Comparison of ENCODE assay signal across 23 cellular contexts in the genomic region with DNA sequence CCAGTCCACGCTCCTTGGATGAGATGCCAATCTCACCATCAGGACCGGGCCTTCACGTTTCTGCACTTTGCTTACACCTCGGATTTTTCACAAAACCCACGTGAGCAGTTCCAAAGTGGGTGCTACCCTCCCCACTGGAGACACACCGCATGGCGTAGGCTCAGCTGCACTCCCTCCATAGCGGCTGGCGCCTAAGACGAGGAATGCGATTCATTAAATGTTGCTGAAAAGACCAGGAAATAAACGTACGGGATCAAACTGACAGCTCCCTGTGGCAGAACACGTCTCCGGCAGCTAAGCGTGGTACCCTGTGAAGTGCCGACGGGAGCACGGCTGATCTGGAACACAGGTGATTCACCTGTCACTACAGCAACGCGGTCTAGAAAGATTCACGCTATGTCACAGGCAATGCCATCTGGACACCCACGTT.
DNase-seq lines count a peak whose midpoint lies in the region; ATAC-seq and TF ChIP-seq lines count a peak whose summit lies in the region.
"Had no signal": no experiment of that assay in that cellular context is flagged by ENCODE, and none has a peak within 500 bp of the region (broad histone marks: within the 10 kb centered on the region; RNA-seq: fewer than 3 reads in every experiment).

No MANE protein-coding gene starts in this region.

- DNase-seq in cardiac septum (ENCODE audit: low spot score), result peak; percentile 71
- no peak for DNase-seq in right cardiac atrium
- DNase-seq in esophagus muscularis mucosa (ENCODE audit: extremely low spot score), result no peak
- no peak for DNase-seq in psoas muscle
- no peak for DNase-seq in omental fat pad (ENCODE audit: low spot score)
- no peak for DNase-seq in ascending aorta (ENCODE audit: low spot score in 2 of 2)
- DNase-seq in cerebellum (ENCODE audit: low spot score), result no peak
- DNase-seq: activated CD8-positive, alpha-beta T cell treated with anti-CD3 and anti-CD28 coated beads, Interleukin-2, amount 10 ng/mL, durations not matched to agents 7 days and 5 days; activated gamma-delta T cell treated with Interleukin-2 at 50 U/mL for 16 hours; activated T-cell treated with anti-CD3 and anti-CD28 coated beads, Interleukin-2, amount 50 U/mL, for 1 hour; immature natural killer cell; left lung; NCI-H2029; stimulated activated naive CD4-positive, alpha-beta T cell treated with Interleukin-2 at 50 U/mL for 16 hours; T-helper 17 cell; uterus had no signal

- no peaks in the 10 kb centered on the region for H3K27me3 ChIP-seq in right cardiac atrium (ENCODE audit: control insufficient read depth, insufficient read depth)
- no peaks in the 10 kb centered on the region for H3K27me3 ChIP-seq in esophagus muscularis mucosa
- H3K27me3 ChIP-seq in psoas muscle (ENCODE audit: insufficient read depth in 3 of 3, low read length in 2 of 3), result no peaks in the 10 kb centered on the region
- H3K27me3 ChIP-seq in ascending aorta, result no peaks in the 10 kb centered on the region
- H3K27me3 ChIP-seq: left lung, testis, uterus had no signal

- H3K36me3 ChIP-seq in esophagus muscularis mucosa, result peaks cover 0 to 39% (median 2%) of the 10 kb centered on the region in 4 donors
- H3K36me3 ChIP-seq in psoas muscle (ENCODE audit: insufficient read depth in 1 of 2, low read depth in 1 of 2), result no peaks in the 10 kb centered on the region
- peaks cover 0 to 13% of the 10 kb centered on the region in 2 donors for H3K36me3 ChIP-seq in ascending aorta
- H3K36me3 ChIP-seq: left lung, neutrophil, prostate gland, uterus had no signal

- H3K4me1 ChIP-seq in right cardiac atrium (ENCODE audit: control insufficient read depth, insufficient read depth, low read length) (no peaks in the 10 kb centered on the region), esophagus muscularis mucosa (peaks cover 14 to 66% (median 56%) of the 10 kb centered on the region in 4 donors), psoas muscle (peaks cover 35% of the 10 kb centered on the region), ascending aorta (no peaks in the 10 kb centered on the region)
- H3K4me1 ChIP-seq: left lung, prostate gland, uterus had no signal

- H3K9me3 ChIP-seq in right cardiac atrium (ENCODE audit: control insufficient read depth, low read length) (no peaks in the 10 kb centered on the region), esophagus muscularis mucosa (no peaks in the 10 kb centered on the region), psoas muscle (no peaks in the 10 kb centered on the region), ascending aorta (no peaks in the 10 kb centered on the region)
- H3K9me3 ChIP-seq: left lung, neutrophil, prostate gland, testis, uterus had no signal

- no peak for TF ChIP-seq CTCF in esophagus muscularis mucosa (IDR thresholded peaks at IDR 0.05)
- TF ChIP-seq CTCF in psoas muscle (IDR thresholded peaks at IDR 0.05), result no peak
- TF ChIP-seq CTCF in omental fat pad (IDR thresholded peaks at IDR 0.05), result no peak
- no peak for TF ChIP-seq CTCF in ascending aorta (IDR thresholded peaks at IDR 0.05)

- WGBS in right cardiac atrium, result 95% methylated on average over 23 of the region's 23 CpGs
- 90% methylated on average over 23 of the region's 23 CpGs for WGBS in esophagus muscularis mucosa
- 92 to 94% (median 94%) methylated on average over 23 of the region's 23 CpGs for WGBS in psoas muscle, 3 donors

- ATAC-seq in right cardiac atrium, result no peak
- ATAC-seq in psoas muscle, result no peak
- no peak for ATAC-seq in omental fat pad (ENCODE audit: low FRiP score)
- no peak for ATAC-seq in GM21825 (IDR thresholded peaks at IDR 0.05; ENCODE audit: unreplicated experiment)
- ATAC-seq: activated CD4-positive, CD25-positive, alpha-beta regulatory T cell treated with anti-CD3 and anti-CD28 coated beads, Interleukin-2, amount 50 U/mL, for 24 hours; activated CD8-positive, alpha-beta T cell treated with anti-CD3 and anti-CD28 coated beads, Interleukin-2, amount 10 ng/mL, durations not matched to agents 7 days and 5 days; CD8-positive, alpha-beta T cell; HepG2; left lung; T-helper 17 cell had no signal

- H3K4me3 ChIP-seq in right cardiac atrium (ENCODE audit: low read length) (no peak overlapping the region), esophagus muscularis mucosa (no peak overlapping the region), psoas muscle (no peak overlapping the region), ascending aorta (no peak overlapping the region)
- H3K4me3 ChIP-seq: left lung, prostate gland, testis, uterus had no signal

- TF ChIP-seq POLR2A in esophagus muscularis mucosa (IDR thresholded peaks at IDR 0.05; ENCODE audit: low read depth), result no peak

- intact Hi-C loops in cardiac septum (cut with DNase I) (no loop called here), right cardiac atrium (cut with DNase I) (no loop called here), esophagus muscularis mucosa (cut with DNase I) (no loop called here), psoas muscle (cut with DNase I) (no loop called here), ascending aorta (cut with DNase I) (no loop called here)

- no peak for TF ChIP-seq EP300 in esophagus muscularis mucosa (IDR thresholded peaks at IDR 0.05)

- H3K27ac ChIP-seq in right cardiac atrium (ENCODE audit: low read length) (no peak overlapping the region), esophagus muscularis mucosa (replicated peaks in 1 of 4) (peak overlapping the region in 3 of 4 donors; percentile 86 to 93 (median 87)), psoas muscle (peak overlapping the region; percentile 76), ascending aorta (no peak overlapping the region)
- H3K27ac ChIP-seq: left lung, neutrophil, prostate gland, testis, uterus had no signal

Comparison
In these comparisons a context has a peak if more than half of its experiments do, and no peak if none do; other contexts are left out.
1. H3K27ac ChIP-seq: peak in esophagus muscularis mucosa (3 of 4) and psoas muscle (single experiment); none in right cardiac atrium (single experiment) and ascending aorta (0 of 2).